In genomic region chr6:30683980-30684338, GRCh38 we compare ENCODE assay signal across 8 cellular contexts. TPM values are rescaled to one million over a fixed set of nuclear protein-coding genes. Genes with fewer than 3 reads are reported as not detected.
DNase-seq lines count a peak whose midpoint lies in the region; ATAC-seq and TF ChIP-seq lines count a peak whose summit lies in the region.

No MANE protein-coding gene starts in this region.

- H3K4me3 ChIP-seq in AG10803 (ENCODE audit: low read length), result peak overlapping the region; percentile 93
- peak overlapping the region; percentile 53 for H3K4me3 ChIP-seq in colonic mucosa

- H3K27ac ChIP-seq in colonic mucosa, result peak overlapping the region; percentile 84

- TF ChIP-seq CTCF in AG10803 (conservative IDR thresholded peaks at IDR 0.05; ENCODE audit: low read length), result no peak
- TF ChIP-seq CTCF in colonic mucosa (IDR thresholded peaks at IDR 0.05), result no peak

- no peaks in the 10 kb centered on the region for H3K9me3 ChIP-seq in colonic mucosa

- H3K4me3 Mint-ChIP-seq in naive thymus-derived CD8-positive, alpha-beta T cell, result peak overlapping the region; percentile 94 to 100 (median 99)

- POLR2A ChIA-PET in naive thymus-derived CD8-positive, alpha-beta T cell (lab: Charles Lee), result interaction anchor here (0.9 to 15.2 kb wide), 6 partner anchors 8 to 69 kb away, joined by 3 to 594 read pairs (median 18); partner anchors contain the start of genes DHX16, MDC1, MRPS18B and NRM

- H3K9ac ChIP-seq in colonic mucosa (ENCODE audit: low read depth in 2 of 2, low read length in 2 of 2), result peak overlapping the region; percentile 67 to 80

- H3K4me1 Mint-ChIP-seq in naive thymus-derived CD8-positive, alpha-beta T cell, result peaks cover 38 to 71% (median 46%) of the 10 kb centered on the region in 4 donors

- peaks cover 8 to 24% (median 12%) of the 10 kb centered on the region in 3 donors for H3K36me3 Mint-ChIP-seq in naive thymus-derived CD8-positive, alpha-beta T cell

- intact Hi-C loops in colonic mucosa (cut with DNase I), result no loop called here

- no peaks in the 10 kb centered on the region for H3K9me3 Mint-ChIP-seq in naive thymus-derived CD8-positive, alpha-beta T cell

- H3K27ac Mint-ChIP-seq in naive thymus-derived CD8-positive, alpha-beta T cell, result peak overlapping the region; percentile 93 to 99 (median 98)

- ATAC-seq in naive thymus-derived CD8-positive, alpha-beta T cell, result no peak
- ATAC-seq in GM19324 (IDR thresholded peaks at IDR 0.05; ENCODE audit: low FRiP score, unreplicated experiment) (no peak), HG03521 (IDR thresholded peaks at IDR 0.05; ENCODE audit: unreplicated experiment) (no peak)

- no peaks in the 10 kb centered on the region for H3K27me3 ChIP-seq in colonic mucosa

- H3K27me3 Mint-ChIP-seq in naive thymus-derived CD8-positive, alpha-beta T cell, result no peaks in the 10 kb centered on the region

- no peaks in the 10 kb centered on the region for H3K36me3 ChIP-seq in colonic mucosa

- peaks cover 4% of the 10 kb centered on the region for H3K4me1 ChIP-seq in colonic mucosa

- DNase-seq in AG10803 (ENCODE audit: low read depth) (no peak), M059J (ENCODE audit: low read depth) (peak; percentile 50), colonic mucosa (no peak), NCI-H2171 treated with DMSO at 0.1 percent for 48 hours (lab: John Stamatoyannopoulos, UW) (no peak), COR-L47 (lab: John Stamatoyannopoulos, UW) (no peak)
- peak in 1 of 10 donors; percentile 7 for DNase-seq in naive thymus-derived CD8-positive, alpha-beta T cell

RNA-seq across cellular contexts. Expression of gene PPP1R18, which starts 2.5 kb away (rescaled TPM):
- 100 and 139 TPM in 2 replicates for total RNA-seq in M059J (2014; rRNA removed; shearing (Covaris generic))
- total RNA-seq in colonic mucosa, result 10 to 100 TPM in 1 of 2 donors, 1 to 10 TPM in 1; 8.3 to 22.8 TPM
- total RNA-seq in naive thymus-derived CD8-positive, alpha-beta T cell, result 10 to 100 TPM; 79.0 to 82.0 TPM
- 10 to 100 TPM; 79.8 to 98.6 (median 95.7) TPM for polyA plus RNA-seq in naive thymus-derived CD8-positive, alpha-beta T cell

RNA-seq across cellular contexts. Expression of gene NRM, which starts 6.8 kb away (rescaled TPM):
- total RNA-seq in M059J (2014; rRNA removed; shearing (Covaris generic)), result 36.3 and 38.2 TPM in 2 replicates
- total RNA-seq in colonic mucosa, result 10 to 100 TPM in 1 of 2 donors, 1 to 10 TPM in 1; 7.4 to 19.2 TPM
- total RNA-seq in naive thymus-derived CD8-positive, alpha-beta T cell, result 1 to 10 TPM; 2.4 TPM
- 1 to 10 TPM; 3.7 to 5.4 (median 5.4) TPM for polyA plus RNA-seq in naive thymus-derived CD8-positive, alpha-beta T cell

RNA-seq across cellular contexts. Expression of gene DHX16, which starts 11.2 kb away (rescaled TPM):
- 52.2 and 64.8 TPM in 2 replicates for total RNA-seq in M059J (2014; rRNA removed; shearing (Covaris generic))
- 10 to 100 TPM; 25.9 to 35.1 TPM for total RNA-seq in colonic mucosa
- 10 to 100 TPM; 42.1 to 45.6 TPM for total RNA-seq in naive thymus-derived CD8-positive, alpha-beta T cell
- polyA plus RNA-seq in naive thymus-derived CD8-positive, alpha-beta T cell, result 10 to 100 TPM; 17.7 to 31.2 (median 18.7) TPM

RNA-seq across cellular contexts. Expression of gene MDC1, which starts 33.1 kb away (rescaled TPM):
- 9.9 and 10.9 TPM in 2 replicates for total RNA-seq in M059J (2014; rRNA removed; shearing (Covaris generic))
- total RNA-seq in colonic mucosa, result 10 to 100 TPM; 14.0 to 59.0 TPM
- 10 to 100 TPM; 50.8 to 54.9 TPM for total RNA-seq in naive thymus-derived CD8-positive, alpha-beta T cell
- polyA plus RNA-seq in naive thymus-derived CD8-positive, alpha-beta T cell, result 1 to 10 TPM; 1.3 to 6.3 (median 2.8) TPM

RNA-seq across cellular contexts. Expression of gene TUBB, which starts 36.2 kb away (rescaled TPM):
- 1,768 and 1,968 TPM in 2 replicates for total RNA-seq in M059J (2014; rRNA removed; shearing (Covaris generic))
- 100 to 1,000 TPM; 213 to 605 TPM for total RNA-seq in colonic mucosa
- 100 to 1,000 TPM; 171 to 187 TPM for total RNA-seq in naive thymus-derived CD8-positive, alpha-beta T cell
- polyA plus RNA-seq in naive thymus-derived CD8-positive, alpha-beta T cell, result 100 to 1,000 TPM in 1 of 3 donors, 10 to 100 TPM in 2; 79.2 to 116 (median 83.3) TPM
